ENCODE assay signal across 22 cellular contexts in the genomic region with DNA sequence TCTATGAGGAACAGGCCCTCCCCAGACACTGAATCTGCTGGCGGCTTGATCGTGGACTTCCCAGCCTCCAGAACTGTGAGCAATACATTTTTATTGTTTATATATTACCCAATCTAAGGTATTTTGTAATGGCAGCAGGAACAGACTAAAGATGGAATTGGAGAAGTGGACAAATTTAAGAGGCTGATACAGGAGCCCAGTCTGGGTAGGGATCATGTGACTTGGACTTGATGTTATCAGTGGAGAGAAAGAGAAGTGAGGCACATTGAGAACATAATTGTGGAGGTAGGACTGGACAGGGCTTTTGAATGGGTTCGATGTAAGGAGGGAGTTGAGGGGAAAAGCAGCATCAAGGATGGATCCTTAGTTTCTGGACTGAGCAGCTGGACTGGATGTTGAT.
"Had no signal": no experiment of that assay in that cellular context is flagged by ENCODE, and none has a peak within 500 bp of the region (broad histone marks: within the 10 kb centered on the region; RNA-seq: fewer than 3 reads in every experiment).

No MANE protein-coding gene starts in this region.

- ATAC-seq: activated CD4-positive, CD25-positive, alpha-beta regulatory T cell treated with anti-CD3 and anti-CD28 coated beads, Interleukin-2, amount 50 U/mL, for 24 hours; activated T-cell treated with anti-CD3 and anti-CD28 coated beads, Interleukin-2, amount 50 U/mL, for 72 hours; effector memory CD8-positive, alpha-beta T cell; gastrocnemius medialis; natural killer cell had no signal

- H3K27ac ChIP-seq: colonic mucosa, esophagus muscularis mucosa, gastrocnemius medialis, left ventricle myocardium inferior, spleen, tibial artery, VCaP had no signal

- H3K9me3 ChIP-seq: colonic mucosa, esophagus muscularis mucosa, gastrocnemius medialis, left ventricle myocardium inferior, spleen, tibial artery had no signal

- H3K4me3 ChIP-seq: colonic mucosa, dorsolateral prefrontal cortex, esophagus muscularis mucosa, gastrocnemius medialis, left ventricle myocardium inferior, spleen, tibial artery had no signal

- DNase-seq: activated CD4-positive, alpha-beta memory T cell treated with anti-CD3 and anti-CD28 coated beads, Interleukin-2, amount 10 ng/mL, durations not matched to agents 7 days and 5 days; activated CD4-positive, alpha-beta T cell treated with anti-CD3 and anti-CD28 coated beads, Interleukin-2, amount 10 ng/mL, durations not matched to agents 24 days and 14 days; activated effector memory CD4-positive, alpha-beta T cell treated with Interleukin-2 at 50 U/mL for 16 hours; activated naive CD4-positive, alpha-beta T cell treated with anti-CD3 and anti-CD28 coated beads for 36 hours; activated naive CD8-positive, alpha-beta T cell treated with anti-CD3 and anti-CD28 coated beads, Interleukin-2, amount 10 ng/mL, durations not matched to agents 7 days and 5 days; activated T-cell treated with anti-CD3 and anti-CD28 coated beads, Interleukin-2, amount 50 U/mL, for 72 hours; amniotic stem cell; colonic mucosa; dorsolateral prefrontal cortex; effector memory CD8-positive, alpha-beta T cell; gastrocnemius medialis; hippocampal formation; left ventricle myocardium inferior; midbrain; natural killer cell; retina; spleen; substantia nigra; tibial artery had no signal

- H3K4me1 ChIP-seq: colonic mucosa, tibial artery had no signal

- H3K36me3 ChIP-seq: colonic mucosa, esophagus muscularis mucosa, gastrocnemius medialis, left ventricle myocardium inferior, spleen, tibial artery had no signal

- H3K27me3 ChIP-seq: colonic mucosa had no signal
